Comparison of ENCODE assay signal across 8 cellular contexts in genomic region chr10:78301891-78302738, GRCh38.
DNase-seq lines count a peak whose midpoint lies in the region; ATAC-seq and TF ChIP-seq lines count a peak whose summit lies in the region.

No MANE protein-coding gene starts in this region.

- ATAC-seq in GM21390 (IDR thresholded peaks at IDR 0.05; ENCODE audit: unreplicated experiment) (no peak), HG03460 (IDR thresholded peaks at IDR 0.05; ENCODE audit: unreplicated experiment) (no peak)

- no peak for DNase-seq in activated CD4-positive, alpha-beta T cell treated with anti-CD3 and anti-CD28 coated beads, Interleukin-2, amount 10 ng/mL, durations not matched to agents 7 days and 5 days
- no peak for DNase-seq in activated CD4-positive, alpha-beta T cell treated with anti-CD3 and anti-CD28 coated beads for 4 hours
- DNase-seq in fibroblast of pulmonary artery (ENCODE audit: low read depth) (no peak), retinal pigment epithelial cell (ENCODE audit: low read depth) (no peak), SKM-1 treated with dmso at 0.1 percent for 144 hours (lab: John Stamatoyannopoulos, UW; ENCODE audit: unreplicated experiment) (no peak)

- H3K9me2 ChIP-seq in SU-DHL-6 (replicated peaks; ENCODE audit: insufficient read depth, low read length), result no peaks in the 10 kb centered on the region

- peaks cover 23% of the 10 kb centered on the region for H3K4me1 Mint-ChIP-seq in activated CD4-positive, alpha-beta T cell treated with anti-CD3 and anti-CD28 coated beads, Interleukin-2, amount 10 ng/mL, durations not matched to agents 7 days and 5 days

- peaks cover 7% of the 10 kb centered on the region for H3K9me3 Mint-ChIP-seq in activated CD4-positive, alpha-beta T cell treated with anti-CD3 and anti-CD28 coated beads, Interleukin-2, amount 10 ng/mL, durations not matched to agents 7 days and 5 days

- peak overlapping the region; percentile 89 for H3K4me3 Mint-ChIP-seq in activated CD4-positive, alpha-beta T cell treated with anti-CD3 and anti-CD28 coated beads, Interleukin-2, amount 10 ng/mL, durations not matched to agents 7 days and 5 days

- no peaks in the 10 kb centered on the region for H3K79me2 ChIP-seq in SU-DHL-6 (ENCODE audit: insufficient read depth, low read length)

- H3K4me2 ChIP-seq in SU-DHL-6 (ENCODE audit: low read depth, low read length, poor library complexity, severe bottlenecking), result peak overlapping the region; percentile 72

- H3K27me3 Mint-ChIP-seq in activated CD4-positive, alpha-beta T cell treated with anti-CD3 and anti-CD28 coated beads, Interleukin-2, amount 10 ng/mL, durations not matched to agents 7 days and 5 days, result peaks cover 17% of the 10 kb centered on the region

- H3K9me3 ChIP-seq in SU-DHL-6 (ENCODE audit: insufficient read depth, low read length), result peaks cover 7% of the 10 kb centered on the region; the same call in 1 of the 2 replicates

- TF ChIP-seq CTCF in SU-DHL-6 (IDR thresholded peaks at IDR 0.05; ENCODE audit: insufficient read depth, low read length, poor library complexity, severe bottlenecking) (no peak), fibroblast of pulmonary artery (IDR thresholded peaks at IDR 0.05; ENCODE audit: low read length, missing control alignments) (peak; percentile 8), retinal pigment epithelial cell (conservative IDR thresholded peaks at IDR 0.05; ENCODE audit: low read depth, low read length) (peak; percentile 51)

- H4K20me1 ChIP-seq in SU-DHL-6 (ENCODE audit: low read depth, low read length), result no peaks in the 10 kb centered on the region

- peak overlapping the region; percentile 97 for H3K27ac Mint-ChIP-seq in activated CD4-positive, alpha-beta T cell treated with anti-CD3 and anti-CD28 coated beads, Interleukin-2, amount 10 ng/mL, durations not matched to agents 7 days and 5 days

- H3K27ac ChIP-seq in SU-DHL-6 (ENCODE audit: low read depth, low read length), result peak overlapping the region; percentile 62

- no peaks in the 10 kb centered on the region for H3K36me3 ChIP-seq in SU-DHL-6 (ENCODE audit: low read length)

- POLR2A ChIA-PET in activated CD4-positive, alpha-beta T cell treated with anti-CD3 and anti-CD28 coated beads, Interleukin-2, amount 10 ng/mL, durations not matched to agents 7 days and 5 days (lab: Charles Lee), result interaction anchor here (0.6 kb wide), 1 partner anchor 837 kb away, joined by 3 read pairs; no protein-coding TSS in a partner anchor

- H3K36me3 Mint-ChIP-seq in activated CD4-positive, alpha-beta T cell treated with anti-CD3 and anti-CD28 coated beads, Interleukin-2, amount 10 ng/mL, durations not matched to agents 7 days and 5 days (ENCODE audit: low read depth), result peaks cover 2% of the 10 kb centered on the region

- H3K27me3 ChIP-seq in SU-DHL-6 (ENCODE audit: low read length), result no peaks in the 10 kb centered on the region

- H3K9ac ChIP-seq in SU-DHL-6 (ENCODE audit: low read length), result peak overlapping the region; percentile 61

- peaks cover 8% of the 10 kb centered on the region; the same call in 1 of the 2 replicates for H3F3A ChIP-seq in SU-DHL-6 (ENCODE audit: insufficient read depth)

- CTCF ChIA-PET in activated CD4-positive, alpha-beta T cell treated with anti-CD3 and anti-CD28 coated beads, Interleukin-2, amount 10 ng/mL, durations not matched to agents 7 days and 5 days (lab: Charles Lee), result interaction anchor here (1.4 kb wide), 1 partner anchor 255 kb away, joined by 3 read pairs; no protein-coding TSS in a partner anchor

- H2AFZ ChIP-seq in SU-DHL-6 (ENCODE audit: low read depth, low read length, severe bottlenecking), result peak overlapping the region; percentile 86

- H3K4me3 ChIP-seq in SU-DHL-6 (ENCODE audit: insufficient read depth, low read length, poor library complexity, severe bottlenecking) (peak overlapping the region; percentile 53), fibroblast of pulmonary artery (replicated peaks; ENCODE audit: low read depth, low read length) (no peak overlapping the region), retinal pigment epithelial cell (ENCODE audit: low read length) (peak overlapping the region; percentile 61)
